1 cellular context compared by ENCODE assay signal in the genomic region with DNA sequence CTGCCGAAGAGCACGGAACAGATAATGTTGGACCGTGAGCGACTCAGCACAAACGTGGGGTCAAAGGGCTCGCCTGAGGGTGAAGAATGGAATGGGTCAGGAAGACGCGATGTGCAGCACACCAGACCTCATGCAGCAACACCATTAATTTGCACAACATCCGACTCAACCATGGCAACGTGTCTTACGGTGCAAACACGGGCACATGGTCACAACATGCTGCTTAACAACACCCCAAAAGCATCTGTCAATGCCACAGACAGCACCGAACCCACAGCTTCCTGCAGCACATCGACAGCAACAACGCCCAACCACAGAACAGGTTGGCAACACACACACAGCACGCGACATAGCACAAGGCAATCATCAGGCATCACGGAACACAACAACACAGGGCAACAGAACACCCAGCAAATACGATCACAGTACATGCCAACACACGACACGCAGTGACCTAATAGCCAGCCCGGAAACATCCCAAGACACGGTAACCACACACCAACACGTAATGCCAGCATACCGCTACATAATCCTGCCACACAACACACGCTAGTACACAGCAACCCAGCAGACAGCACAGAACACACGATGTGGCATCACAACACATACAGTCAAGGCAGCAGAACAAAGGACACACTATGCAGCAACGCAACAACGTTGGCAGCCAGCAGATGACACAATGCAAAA.
TF ChIP-seq lines count a peak whose summit lies in the region.
"Not testable (repeated sequence)": the region's sequence is repeated elsewhere in the genome, so short reads cannot be mapped to it uniquely, and the experiment has no call there.

No MANE protein-coding gene starts in this region.

TF ChIP-seq in K562, 482 proteins besides CTCF, POLR2A, EP300 and RAD21 (continues in another document):
- TF ChIP-seq, protein P1, sequence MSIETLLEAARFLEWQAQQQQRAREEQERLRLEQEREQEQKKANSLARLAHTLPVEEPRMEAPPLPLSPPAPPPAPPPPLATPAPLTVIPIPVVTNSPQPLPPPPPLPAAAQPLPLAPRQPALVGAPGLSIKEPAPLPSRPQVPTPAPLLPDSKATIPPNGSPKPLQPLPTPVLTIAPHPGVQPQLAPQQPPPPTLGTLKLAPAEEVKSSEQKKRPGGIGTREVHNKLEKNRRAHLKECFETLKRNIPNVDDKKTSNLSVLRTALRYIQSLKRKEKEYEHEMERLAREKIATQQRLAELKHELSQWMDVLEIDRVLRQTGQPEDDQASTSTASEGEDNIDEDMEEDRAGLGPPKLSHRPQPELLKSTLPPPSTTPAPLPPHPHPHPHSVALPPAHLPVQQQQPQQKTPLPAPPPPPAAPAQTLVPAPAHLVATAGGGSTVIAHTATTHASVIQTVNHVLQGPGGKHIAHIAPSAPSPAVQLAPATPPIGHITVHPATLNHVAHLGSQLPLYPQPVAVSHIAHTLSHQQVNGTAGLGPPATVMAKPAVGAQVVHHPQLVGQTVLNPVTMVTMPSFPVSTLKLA (conservative IDR thresholded peaks at IDR 0.05): peak in 1 of 2 experiments; percentile 34; a peak in 1 of 4 replicates
- TF ChIP-seq CBFA2T3 (IDR thresholded peaks at IDR 0.05) (peak; percentile 40), OTX1 (CRISPR knock-in tag; IDR thresholded peaks at IDR 0.05) (0 out of 2 replicates have a peak, but pooled peaks have one; percentile 50), ARID1B (IDR thresholded peaks at IDR 0.05) (0 out of 2 replicates have a peak, but pooled peaks have one; percentile 7), NR4A1 (tag; IDR thresholded peaks at IDR 0.05) (0 out of 2 replicates have a peak, but pooled peaks have one; percentile 29), HLTF (IDR thresholded peaks at IDR 0.05) (0 out of 2 replicates have a peak, but pooled peaks have one; percentile 35), MYC (IDR thresholded peaks at IDR 0.05; ENCODE audit: low read depth, low read length) (0 out of 2 replicates have a peak, but pooled peaks have one; percentile 12), CBFA2T2 (conservative IDR thresholded peaks at IDR 0.05) (peak; percentile 29; the same call in 1 of the 2 replicates), C11orf30 (IDR thresholded peaks at IDR 0.05; ENCODE audit: low read depth) (peak; percentile 59), CXXC5 (CRISPR knock-in tag; IDR thresholded peaks at IDR 0.05) (0 out of 2 replicates have a peak, but pooled peaks have one; percentile 22), SMARCA5 (IDR thresholded peaks at IDR 0.05) (0 out of 2 replicates have a peak, but pooled peaks have one; percentile 31), DPF2 (IDR thresholded peaks at IDR 0.05) (0 out of 2 replicates have a peak, but pooled peaks have one; percentile 14), ZNF316 (IDR thresholded peaks at IDR 0.05) (peak; percentile 61), FOXP1 (CRISPR knock-in tag; IDR thresholded peaks at IDR 0.05) (peak; percentile 62; the same call in 1 of the 2 replicates), LARP7 (IDR thresholded peaks at IDR 0.05) (0 out of 2 replicates have a peak, but pooled peaks have one; percentile 30), THRAP3 (IDR thresholded peaks at IDR 0.05; ENCODE audit: borderline replicate concordance) (peak; percentile 89; the same call in 1 of the 2 replicates), NFE2 (IDR thresholded peaks at IDR 0.05; ENCODE audit: low read depth) (peak; percentile 34; the same call in 1 of the 2 replicates), GABPB1 (CRISPR knock-in tag; IDR thresholded peaks at IDR 0.05) (0 out of 2 replicates have a peak, but pooled peaks have one; percentile 24), MAFG (tag; conservative IDR thresholded peaks at IDR 0.05) (peak; percentile 27; the same call in 1 of the 2 replicates), MEIS2 (IDR thresholded peaks at IDR 0.05; ENCODE audit: partially characterized antibody) (peak; percentile 32), NR2C2 (tag; IDR thresholded peaks at IDR 0.05) (peak; percentile 71)
- not testable (repeated sequence) for TF ChIP-seq NR4A1 (CRISPR knock-in tag; IDR thresholded peaks at IDR 0.05); MYC (CRISPR knock-in tag; IDR thresholded peaks at IDR 0.05; ENCODE audit: borderline replicate concordance, low read depth); NR2C2 (CRISPR knock-in tag; IDR thresholded peaks at IDR 0.05)
- TF ChIP-seq, protein P2, sequence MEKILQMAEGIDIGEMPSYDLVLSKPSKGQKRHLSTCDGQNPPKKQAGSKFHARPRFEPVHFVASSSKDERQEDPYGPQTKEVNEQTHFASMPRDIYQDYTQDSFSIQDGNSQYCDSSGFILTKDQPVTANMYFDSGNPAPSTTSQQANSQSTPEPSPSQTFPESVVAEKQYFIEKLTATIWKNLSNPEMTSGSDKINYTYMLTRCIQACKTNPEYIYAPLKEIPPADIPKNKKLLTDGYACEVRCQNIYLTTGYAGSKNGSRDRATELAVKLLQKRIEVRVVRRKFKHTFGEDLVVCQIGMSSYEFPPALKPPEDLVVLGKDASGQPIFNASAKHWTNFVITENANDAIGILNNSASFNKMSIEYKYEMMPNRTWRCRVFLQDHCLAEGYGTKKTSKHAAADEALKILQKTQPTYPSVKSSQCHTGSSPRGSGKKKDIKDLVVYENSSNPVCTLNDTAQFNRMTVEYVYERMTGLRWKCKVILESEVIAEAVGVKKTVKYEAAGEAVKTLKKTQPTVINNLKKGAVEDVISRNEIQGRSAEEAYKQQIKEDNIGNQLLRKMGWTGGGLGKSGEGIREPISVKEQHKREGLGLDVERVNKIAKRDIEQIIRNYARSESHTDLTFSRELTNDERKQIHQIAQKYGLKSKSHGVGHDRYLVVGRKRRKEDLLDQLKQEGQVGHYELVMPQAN (IDR thresholded peaks at IDR 0.05; ENCODE audit: borderline replicate concordance): 0 out of 2 replicates have a peak, but pooled peaks have one; percentile 26
- TF ChIP-seq, protein P3, sequence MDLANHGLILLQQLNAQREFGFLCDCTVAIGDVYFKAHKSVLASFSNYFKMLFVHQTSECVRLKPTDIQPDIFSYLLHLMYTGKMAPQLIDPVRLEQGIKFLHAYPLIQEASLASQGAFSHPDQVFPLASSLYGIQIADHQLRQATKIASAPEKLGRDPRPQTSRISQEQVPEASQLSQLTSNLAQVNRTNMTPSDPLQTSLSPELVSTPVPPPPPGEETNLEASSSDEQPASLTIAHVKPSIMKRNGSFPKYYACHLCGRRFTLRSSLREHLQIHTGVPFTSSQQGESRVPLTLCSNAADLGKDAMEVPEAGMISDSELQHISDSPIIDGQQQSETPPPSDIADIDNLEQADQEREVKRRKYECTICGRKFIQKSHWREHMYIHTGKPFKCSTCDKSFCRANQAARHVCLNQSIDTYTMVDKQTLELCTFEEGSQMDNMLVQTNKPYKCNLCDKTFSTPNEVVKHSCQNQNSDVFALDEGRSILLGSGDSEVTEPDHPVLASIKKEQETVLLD (IDR thresholded peaks at IDR 0.05): peak; percentile 21; the same call in 1 of the 2 replicates
- TF ChIP-seq, protein P4, sequence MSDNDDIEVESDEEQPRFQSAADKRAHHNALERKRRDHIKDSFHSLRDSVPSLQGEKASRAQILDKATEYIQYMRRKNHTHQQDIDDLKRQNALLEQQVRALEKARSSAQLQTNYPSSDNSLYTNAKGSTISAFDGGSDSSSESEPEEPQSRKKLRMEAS (CRISPR knock-in tag; IDR thresholded peaks at IDR 0.05): peak; percentile 66; the same call in 1 of the 2 replicates
- TF ChIP-seq, protein P5, sequence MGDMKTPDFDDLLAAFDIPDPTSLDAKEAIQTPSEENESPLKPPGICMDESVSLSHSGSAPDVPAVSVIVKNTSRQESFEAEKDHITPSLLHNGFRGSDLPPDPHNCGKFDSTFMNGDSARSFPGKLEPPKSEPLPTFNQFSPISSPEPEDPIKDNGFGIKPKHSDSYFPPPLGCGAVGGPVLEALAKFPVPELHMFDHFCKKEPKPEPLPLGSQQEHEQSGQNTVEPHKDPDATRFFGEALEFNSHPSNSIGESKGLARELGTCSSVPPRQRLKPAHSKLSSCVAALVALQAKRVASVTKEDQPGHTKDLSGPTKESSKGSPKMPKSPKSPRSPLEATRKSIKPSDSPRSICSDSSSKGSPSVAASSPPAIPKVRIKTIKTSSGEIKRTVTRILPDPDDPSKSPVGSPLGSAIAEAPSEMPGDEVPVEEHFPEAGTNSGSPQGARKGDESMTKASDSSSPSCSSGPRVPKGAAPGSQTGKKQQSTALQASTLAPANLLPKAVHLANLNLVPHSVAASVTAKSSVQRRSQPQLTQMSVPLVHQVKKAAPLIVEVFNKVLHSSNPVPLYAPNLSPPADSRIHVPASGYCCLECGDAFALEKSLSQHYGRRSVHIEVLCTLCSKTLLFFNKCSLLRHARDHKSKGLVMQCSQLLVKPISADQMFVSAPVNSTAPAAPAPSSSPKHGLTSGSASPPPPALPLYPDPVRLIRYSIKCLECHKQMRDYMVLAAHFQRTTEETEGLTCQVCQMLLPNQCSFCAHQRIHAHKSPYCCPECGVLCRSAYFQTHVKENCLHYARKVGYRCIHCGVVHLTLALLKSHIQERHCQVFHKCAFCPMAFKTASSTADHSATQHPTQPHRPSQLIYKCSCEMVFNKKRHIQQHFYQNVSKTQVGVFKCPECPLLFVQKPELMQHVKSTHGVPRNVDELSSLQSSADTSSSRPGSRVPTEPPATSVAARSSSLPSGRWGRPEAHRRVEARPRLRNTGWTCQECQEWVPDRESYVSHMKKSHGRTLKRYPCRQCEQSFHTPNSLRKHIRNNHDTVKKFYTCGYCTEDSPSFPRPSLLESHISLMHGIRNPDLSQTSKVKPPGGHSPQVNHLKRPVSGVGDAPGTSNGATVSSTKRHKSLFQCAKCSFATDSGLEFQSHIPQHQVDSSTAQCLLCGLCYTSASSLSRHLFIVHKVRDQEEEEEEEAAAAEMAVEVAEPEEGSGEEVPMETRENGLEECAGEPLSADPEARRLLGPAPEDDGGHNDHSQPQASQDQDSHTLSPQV (IDR thresholded peaks at IDR 0.05): 0 out of 2 replicates have a peak, but pooled peaks have one; percentile 29
- TF ChIP-seq, protein P6, sequence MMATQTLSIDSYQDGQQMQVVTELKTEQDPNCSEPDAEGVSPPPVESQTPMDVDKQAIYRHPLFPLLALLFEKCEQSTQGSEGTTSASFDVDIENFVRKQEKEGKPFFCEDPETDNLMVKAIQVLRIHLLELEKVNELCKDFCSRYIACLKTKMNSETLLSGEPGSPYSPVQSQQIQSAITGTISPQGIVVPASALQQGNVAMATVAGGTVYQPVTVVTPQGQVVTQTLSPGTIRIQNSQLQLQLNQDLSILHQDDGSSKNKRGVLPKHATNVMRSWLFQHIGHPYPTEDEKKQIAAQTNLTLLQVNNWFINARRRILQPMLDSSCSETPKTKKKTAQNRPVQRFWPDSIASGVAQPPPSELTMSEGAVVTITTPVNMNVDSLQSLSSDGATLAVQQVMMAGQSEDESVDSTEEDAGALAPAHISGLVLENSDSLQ (IDR thresholded peaks at IDR 0.05): peak; percentile 31; the same call in 1 of the 2 replicates
- TF ChIP-seq, protein P7, sequence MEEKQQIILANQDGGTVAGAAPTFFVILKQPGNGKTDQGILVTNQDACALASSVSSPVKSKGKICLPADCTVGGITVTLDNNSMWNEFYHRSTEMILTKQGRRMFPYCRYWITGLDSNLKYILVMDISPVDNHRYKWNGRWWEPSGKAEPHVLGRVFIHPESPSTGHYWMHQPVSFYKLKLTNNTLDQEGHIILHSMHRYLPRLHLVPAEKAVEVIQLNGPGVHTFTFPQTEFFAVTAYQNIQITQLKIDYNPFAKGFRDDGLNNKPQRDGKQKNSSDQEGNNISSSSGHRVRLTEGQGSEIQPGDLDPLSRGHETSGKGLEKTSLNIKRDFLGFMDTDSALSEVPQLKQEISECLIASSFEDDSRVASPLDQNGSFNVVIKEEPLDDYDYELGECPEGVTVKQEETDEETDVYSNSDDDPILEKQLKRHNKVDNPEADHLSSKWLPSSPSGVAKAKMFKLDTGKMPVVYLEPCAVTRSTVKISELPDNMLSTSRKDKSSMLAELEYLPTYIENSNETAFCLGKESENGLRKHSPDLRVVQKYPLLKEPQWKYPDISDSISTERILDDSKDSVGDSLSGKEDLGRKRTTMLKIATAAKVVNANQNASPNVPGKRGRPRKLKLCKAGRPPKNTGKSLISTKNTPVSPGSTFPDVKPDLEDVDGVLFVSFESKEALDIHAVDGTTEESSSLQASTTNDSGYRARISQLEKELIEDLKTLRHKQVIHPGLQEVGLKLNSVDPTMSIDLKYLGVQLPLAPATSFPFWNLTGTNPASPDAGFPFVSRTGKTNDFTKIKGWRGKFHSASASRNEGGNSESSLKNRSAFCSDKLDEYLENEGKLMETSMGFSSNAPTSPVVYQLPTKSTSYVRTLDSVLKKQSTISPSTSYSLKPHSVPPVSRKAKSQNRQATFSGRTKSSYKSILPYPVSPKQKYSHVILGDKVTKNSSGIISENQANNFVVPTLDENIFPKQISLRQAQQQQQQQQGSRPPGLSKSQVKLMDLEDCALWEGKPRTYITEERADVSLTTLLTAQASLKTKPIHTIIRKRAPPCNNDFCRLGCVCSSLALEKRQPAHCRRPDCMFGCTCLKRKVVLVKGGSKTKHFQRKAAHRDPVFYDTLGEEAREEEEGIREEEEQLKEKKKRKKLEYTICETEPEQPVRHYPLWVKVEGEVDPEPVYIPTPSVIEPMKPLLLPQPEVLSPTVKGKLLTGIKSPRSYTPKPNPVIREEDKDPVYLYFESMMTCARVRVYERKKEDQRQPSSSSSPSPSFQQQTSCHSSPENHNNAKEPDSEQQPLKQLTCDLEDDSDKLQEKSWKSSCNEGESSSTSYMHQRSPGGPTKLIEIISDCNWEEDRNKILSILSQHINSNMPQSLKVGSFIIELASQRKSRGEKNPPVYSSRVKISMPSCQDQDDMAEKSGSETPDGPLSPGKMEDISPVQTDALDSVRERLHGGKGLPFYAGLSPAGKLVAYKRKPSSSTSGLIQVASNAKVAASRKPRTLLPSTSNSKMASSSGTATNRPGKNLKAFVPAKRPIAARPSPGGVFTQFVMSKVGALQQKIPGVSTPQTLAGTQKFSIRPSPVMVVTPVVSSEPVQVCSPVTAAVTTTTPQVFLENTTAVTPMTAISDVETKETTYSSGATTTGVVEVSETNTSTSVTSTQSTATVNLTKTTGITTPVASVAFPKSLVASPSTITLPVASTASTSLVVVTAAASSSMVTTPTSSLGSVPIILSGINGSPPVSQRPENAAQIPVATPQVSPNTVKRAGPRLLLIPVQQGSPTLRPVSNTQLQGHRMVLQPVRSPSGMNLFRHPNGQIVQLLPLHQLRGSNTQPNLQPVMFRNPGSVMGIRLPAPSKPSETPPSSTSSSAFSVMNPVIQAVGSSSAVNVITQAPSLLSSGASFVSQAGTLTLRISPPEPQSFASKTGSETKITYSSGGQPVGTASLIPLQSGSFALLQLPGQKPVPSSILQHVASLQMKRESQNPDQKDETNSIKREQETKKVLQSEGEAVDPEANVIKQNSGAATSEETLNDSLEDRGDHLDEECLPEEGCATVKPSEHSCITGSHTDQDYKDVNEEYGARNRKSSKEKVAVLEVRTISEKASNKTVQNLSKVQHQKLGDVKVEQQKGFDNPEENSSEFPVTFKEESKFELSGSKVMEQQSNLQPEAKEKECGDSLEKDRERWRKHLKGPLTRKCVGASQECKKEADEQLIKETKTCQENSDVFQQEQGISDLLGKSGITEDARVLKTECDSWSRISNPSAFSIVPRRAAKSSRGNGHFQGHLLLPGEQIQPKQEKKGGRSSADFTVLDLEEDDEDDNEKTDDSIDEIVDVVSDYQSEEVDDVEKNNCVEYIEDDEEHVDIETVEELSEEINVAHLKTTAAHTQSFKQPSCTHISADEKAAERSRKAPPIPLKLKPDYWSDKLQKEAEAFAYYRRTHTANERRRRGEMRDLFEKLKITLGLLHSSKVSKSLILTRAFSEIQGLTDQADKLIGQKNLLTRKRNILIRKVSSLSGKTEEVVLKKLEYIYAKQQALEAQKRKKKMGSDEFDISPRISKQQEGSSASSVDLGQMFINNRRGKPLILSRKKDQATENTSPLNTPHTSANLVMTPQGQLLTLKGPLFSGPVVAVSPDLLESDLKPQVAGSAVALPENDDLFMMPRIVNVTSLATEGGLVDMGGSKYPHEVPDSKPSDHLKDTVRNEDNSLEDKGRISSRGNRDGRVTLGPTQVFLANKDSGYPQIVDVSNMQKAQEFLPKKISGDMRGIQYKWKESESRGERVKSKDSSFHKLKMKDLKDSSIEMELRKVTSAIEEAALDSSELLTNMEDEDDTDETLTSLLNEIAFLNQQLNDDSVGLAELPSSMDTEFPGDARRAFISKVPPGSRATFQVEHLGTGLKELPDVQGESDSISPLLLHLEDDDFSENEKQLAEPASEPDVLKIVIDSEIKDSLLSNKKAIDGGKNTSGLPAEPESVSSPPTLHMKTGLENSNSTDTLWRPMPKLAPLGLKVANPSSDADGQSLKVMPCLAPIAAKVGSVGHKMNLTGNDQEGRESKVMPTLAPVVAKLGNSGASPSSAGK (IDR thresholded peaks at IDR 0.05): peak; percentile 39
